19 cellular contexts compared by ENCODE assay signal in the genomic region with DNA sequence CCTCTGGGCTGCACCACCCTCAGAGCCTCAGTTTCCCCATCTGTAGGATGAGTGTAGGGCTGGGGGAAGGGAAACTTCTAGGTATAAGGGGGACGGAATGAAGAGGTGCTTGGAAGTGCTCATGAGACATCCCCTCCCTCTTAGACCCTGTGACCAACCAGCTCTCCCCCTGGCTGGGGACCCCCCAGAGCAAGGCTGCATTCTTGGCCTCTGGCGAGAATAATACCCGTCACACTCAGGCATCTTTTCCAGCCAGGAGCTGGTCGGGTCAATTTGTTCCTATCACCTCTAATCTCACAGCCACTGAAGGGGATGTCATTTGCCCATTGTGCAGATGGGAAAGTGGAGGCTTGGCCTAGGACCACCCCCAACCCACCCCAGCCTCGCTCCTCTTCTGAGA.
"Had no signal": no experiment of that assay in that cellular context is flagged by ENCODE, and none has a peak within 500 bp of the region (broad histone marks: within the 10 kb centered on the region; RNA-seq: fewer than 3 reads in every experiment).

No MANE protein-coding gene starts in this region.

- H3K27me3 Mint-ChIP-seq: activated CD4-positive, alpha-beta T cell treated with anti-CD3 and anti-CD28 coated beads, Interleukin-2, amount 10 ng/mL, durations not matched to agents 7 days and 5 days; activated naive CD4-positive, alpha-beta T cell treated with anti-CD3 and anti-CD28 coated beads, Interleukin-2, amount 10 ng/mL, durations not matched to agents 7 days and 5 days had no signal

- H3K9me3 ChIP-seq: heart left ventricle, neutrophil, pancreas, stomach, suprapubic skin, tibial nerve had no signal

- H3K4me3 Mint-ChIP-seq: activated CD4-positive, alpha-beta T cell treated with anti-CD3 and anti-CD28 coated beads, Interleukin-2, amount 10 ng/mL, durations not matched to agents 7 days and 5 days; activated naive CD4-positive, alpha-beta T cell treated with anti-CD3 and anti-CD28 coated beads, Interleukin-2, amount 10 ng/mL, durations not matched to agents 7 days and 5 days; natural killer cell treated with Interleukin-12 subunit alpha and Interleukin-12 subunit beta and Interleukin-15 and Interleukin-18, amount 100 ng/mL, for 72 hours; stimulated activated effector memory CD8-positive, alpha-beta T cell treated with anti-CD3 and anti-CD28 coated beads, Interleukin-12 subunit alpha, Interleukin-12 subunit beta, amount 100 ng/mL, for 72 hours had no signal

- DNase-seq: activated CD4-positive, alpha-beta T cell treated with anti-CD3 and anti-CD28 coated beads, Interleukin-2, amount 10 ng/mL, durations not matched to agents 7 days and 5 days; activated effector memory CD4-positive, alpha-beta T cell treated with anti-CD3 and anti-CD28 coated beads, Interleukin-2, amount 50 U/mL, for 16 hours; activated naive CD4-positive, alpha-beta T cell treated with anti-CD3 and anti-CD28 coated beads, Interleukin-2, amount 10 ng/mL, durations not matched to agents 7 days and 5 days; activated T-cell treated with anti-CD3 and anti-CD28 coated beads for 4 hours; amygdala; heart left ventricle; pancreas; right cardiac atrium; stimulated activated CD4-positive, alpha-beta T cell treated with anti-CD3 and anti-CD28 coated beads, Interleukin-1b, Interleukin-23, amount 100 ng/mL, for 48 hours; stomach had no signal

- H3K9me3 Mint-ChIP-seq: activated CD4-positive, alpha-beta T cell treated with anti-CD3 and anti-CD28 coated beads, Interleukin-2, amount 10 ng/mL, durations not matched to agents 7 days and 5 days; activated naive CD4-positive, alpha-beta T cell treated with anti-CD3 and anti-CD28 coated beads, Interleukin-2, amount 10 ng/mL, durations not matched to agents 7 days and 5 days; natural killer cell treated with Interleukin-12 subunit alpha and Interleukin-12 subunit beta and Interleukin-15 and Interleukin-18, amount 100 ng/mL, for 72 hours; stimulated activated effector memory CD8-positive, alpha-beta T cell treated with anti-CD3 and anti-CD28 coated beads, Interleukin-12 subunit alpha, Interleukin-12 subunit beta, amount 100 ng/mL, for 72 hours had no signal

- H3K27ac ChIP-seq: cardiac muscle cell, epithelial cell of prostate, heart left ventricle, neutrophil, pancreas, skin epidermis, stomach, suprapubic skin, tibial nerve, VCaP had no signal

- H3K36me3 Mint-ChIP-seq: activated naive CD4-positive, alpha-beta T cell treated with anti-CD3 and anti-CD28 coated beads, Interleukin-2, amount 10 ng/mL, durations not matched to agents 7 days and 5 days; natural killer cell treated with Interleukin-12 subunit alpha and Interleukin-12 subunit beta and Interleukin-15 and Interleukin-18, amount 100 ng/mL, for 72 hours; stimulated activated effector memory CD8-positive, alpha-beta T cell treated with anti-CD3 and anti-CD28 coated beads, Interleukin-12 subunit alpha, Interleukin-12 subunit beta, amount 100 ng/mL, for 72 hours had no signal

- H3K27me3 ChIP-seq: cardiac muscle cell, neutrophil, pancreas, tibial nerve had no signal

- H3K27ac Mint-ChIP-seq: activated CD4-positive, alpha-beta T cell treated with anti-CD3 and anti-CD28 coated beads, Interleukin-2, amount 10 ng/mL, durations not matched to agents 7 days and 5 days; activated naive CD4-positive, alpha-beta T cell treated with anti-CD3 and anti-CD28 coated beads, Interleukin-2, amount 10 ng/mL, durations not matched to agents 7 days and 5 days; natural killer cell treated with Interleukin-12 subunit alpha and Interleukin-12 subunit beta and Interleukin-15 and Interleukin-18, amount 100 ng/mL, for 72 hours; stimulated activated effector memory CD8-positive, alpha-beta T cell treated with anti-CD3 and anti-CD28 coated beads, Interleukin-12 subunit alpha, Interleukin-12 subunit beta, amount 100 ng/mL, for 72 hours had no signal

- H3K4me1 Mint-ChIP-seq: activated CD4-positive, alpha-beta T cell treated with anti-CD3 and anti-CD28 coated beads, Interleukin-2, amount 10 ng/mL, durations not matched to agents 7 days and 5 days; activated naive CD4-positive, alpha-beta T cell treated with anti-CD3 and anti-CD28 coated beads, Interleukin-2, amount 10 ng/mL, durations not matched to agents 7 days and 5 days; stimulated activated effector memory CD8-positive, alpha-beta T cell treated with anti-CD3 and anti-CD28 coated beads, Interleukin-12 subunit alpha, Interleukin-12 subunit beta, amount 100 ng/mL, for 72 hours had no signal

- H3K4me1 ChIP-seq: suprapubic skin, tibial nerve had no signal
